Comparison of ENCODE assay signal across 8 cellular contexts in the genomic region with DNA sequence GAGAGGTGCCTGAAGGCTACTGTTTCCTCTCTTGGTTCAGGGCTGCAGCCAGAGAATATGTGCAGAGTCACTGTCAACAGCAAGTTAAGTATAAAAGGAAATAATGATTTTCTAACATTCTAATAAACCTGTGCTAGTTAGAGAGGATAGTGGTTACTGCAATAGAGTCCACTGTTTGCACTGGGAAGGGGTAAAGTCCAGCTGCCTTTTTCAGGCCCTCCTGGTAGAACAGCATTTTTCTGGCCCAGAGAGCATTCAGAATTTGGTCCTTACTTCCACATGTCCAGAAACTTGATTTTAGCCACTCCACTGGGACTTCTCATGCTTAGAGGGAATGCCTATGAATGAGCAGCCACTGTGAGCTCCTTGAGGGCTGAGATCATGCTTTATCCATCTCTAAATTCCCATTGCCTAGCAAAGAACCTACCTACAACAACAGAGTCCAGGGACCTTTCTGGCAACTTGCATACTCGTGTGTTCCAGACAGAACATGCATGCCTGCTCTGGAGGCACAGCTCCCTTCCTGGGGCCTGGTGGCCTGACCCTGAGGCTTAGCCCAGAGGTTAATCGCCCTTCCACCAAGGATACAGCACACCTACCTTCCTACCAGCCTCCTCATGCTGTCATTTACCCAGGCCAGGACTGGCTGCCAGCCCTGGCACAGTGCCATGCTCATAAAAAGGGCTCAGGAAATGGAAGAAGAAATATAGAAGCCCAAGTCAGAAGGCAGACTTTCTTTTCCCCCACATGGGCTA. TPM values are rescaled to one million over a fixed set of nuclear protein-coding genes. Genes with fewer than 3 reads are reported as not detected.
DNase-seq lines count a peak whose midpoint lies in the region; ATAC-seq lines count a peak whose summit lies in the region.

No MANE protein-coding gene starts in this region.

- ATAC-seq in GM19455 (IDR thresholded peaks at IDR 0.05; ENCODE audit: unreplicated experiment): no peak
- ATAC-seq in GM18867 (IDR thresholded peaks at IDR 0.05; ENCODE audit: unreplicated experiment): no peak
- ATAC-seq in HG03342 (IDR thresholded peaks at IDR 0.05; ENCODE audit: unreplicated experiment): no peak

- in situ Hi-C loops in T47D (cut with HindIII; ENCODE audit: low pct_unique_long_range_greater_than_20kb, low sequenced_read_pairs): no loop called here

- DNase-seq in COR-L47 (lab: John Stamatoyannopoulos, UW) (peak; percentile 58), NCI-H1417 treated with DMSO at 0.1 percent for 48 hours (lab: John Stamatoyannopoulos, UW) (peak; percentile 25), T47D (ENCODE audit: low read depth in 1 of 2, low spot score in 1 of 2) (peak; percentile 80 to 98), mucosa of gallbladder (ENCODE audit: low spot score) (peak; percentile 67), AML-193 (lab: John Stamatoyannopoulos, UW) (no peak)

RNA-seq across cellular contexts. Expression of a gene that starts 50.3 kb away (rescaled TPM):
- 103 TPM for total RNA-seq in mucosa of gallbladder

Comparison
In these comparisons a context has a peak if more than half of its experiments do, and no peak if none do; other contexts are left out.
1. DNase-seq: peak in COR-L47 (single experiment), NCI-H1417 treated with DMSO at 0.1 percent for 48 hours (single experiment), T47D (2 of 2) and mucosa of gallbladder (single experiment); none in AML-193 (0 of 2).